ENCODE assay signal across 9 cellular contexts in the genomic region with DNA sequence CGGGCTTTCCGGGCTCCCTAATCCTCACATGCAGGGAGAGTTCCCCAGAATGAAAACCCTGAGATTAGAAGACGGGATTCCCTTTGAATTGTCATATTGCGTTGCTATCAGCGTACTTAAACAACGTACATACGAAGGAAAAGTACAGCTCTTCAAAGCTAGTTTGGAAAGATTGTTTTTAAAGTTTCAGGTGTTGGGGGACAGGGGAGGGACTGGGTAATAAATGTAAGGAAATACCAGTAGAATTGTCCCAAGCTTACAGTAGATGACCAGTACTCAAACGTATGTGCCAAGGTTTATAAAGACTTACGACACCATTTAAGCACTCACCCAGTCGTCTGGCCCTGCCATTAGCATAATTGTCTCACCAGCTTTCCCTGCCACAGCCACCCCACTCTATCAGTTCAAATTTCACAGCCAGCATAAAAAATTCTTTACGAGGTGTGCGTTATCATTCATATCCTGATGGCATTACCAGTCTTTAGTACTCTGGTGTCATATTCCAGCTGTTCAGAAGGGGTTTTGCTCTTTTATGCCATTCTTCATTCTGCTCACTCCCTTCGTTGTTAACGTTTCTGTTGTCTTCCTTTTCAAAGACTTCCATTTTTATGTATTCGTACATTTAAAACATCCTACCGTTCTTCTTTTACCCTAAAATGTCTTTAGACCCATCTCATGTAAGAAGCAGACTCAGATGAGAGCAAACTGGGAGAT. TPM values are rescaled to one million over a fixed set of nuclear protein-coding genes. Genes with fewer than 3 reads are reported as not detected.
DNase-seq lines count a peak whose midpoint lies in the region; ATAC-seq and TF ChIP-seq lines count a peak whose summit lies in the region.
"Had no signal": no experiment of that assay in that cellular context is flagged by ENCODE, and none has a peak within 500 bp of the region (broad histone marks: within the 10 kb centered on the region; RNA-seq: fewer than 3 reads in every experiment).

No MANE protein-coding gene starts in this region.

- H2AFZ ChIP-seq in mammary epithelial cell (ENCODE audit: low read depth, low read length) = peak overlapping the region; percentile 94

- TF ChIP-seq CTCF in AG04450 (IDR thresholded peaks at IDR 0.05; ENCODE audit: low read depth, low read length) (no peak), GM13977 (IDR thresholded peaks at IDR 0.05; ENCODE audit: extremely low read depth, insufficient read depth, missing control alignments) (no peak), mammary epithelial cell (conservative IDR thresholded peaks at IDR 0.05 in 1 of 2, IDR thresholded peaks at IDR 0.05 in 1 of 2; ENCODE audit: extremely low read depth in 1 of 2, insufficient read depth in 1 of 2, low read depth in 1 of 2, low read length in 2 of 2) (no peak), lower leg skin (IDR thresholded peaks at IDR 0.05) (no peak), upper lobe of left lung (IDR thresholded peaks at IDR 0.05) (no peak)

- WGBS in mammary epithelial cell (ENCODE audit: low coverage, missing lambda C conversion rate) = 18% methylated on average over 16 of the region's 16 CpGs
- WGBS in lower leg skin, 2 donors = 10 to 12% methylated on average over 16 of the region's 16 CpGs
- WGBS in upper lobe of left lung, 2 donors = 15 to 18% methylated on average over 16 of the region's 16 CpGs

- peaks cover 2% of the 10 kb centered on the region for H3K36me3 ChIP-seq in mammary epithelial cell (ENCODE audit: insufficient read depth, low read length)
- no peaks in the 10 kb centered on the region for H3K36me3 ChIP-seq in upper lobe of left lung

- H3K9me3 ChIP-seq in AG04450 (ENCODE audit: control insufficient read depth, insufficient read depth, low read length) = no peaks in the 10 kb centered on the region
- no peaks in the 10 kb centered on the region for H3K9me3 ChIP-seq in mammary epithelial cell (replicated peaks; ENCODE audit: insufficient read depth, low read length)
- no peaks in the 10 kb centered on the region for H3K9me3 ChIP-seq in upper lobe of left lung

- H3K9ac ChIP-seq in mammary epithelial cell (ENCODE audit: insufficient read depth, low read length) = peak overlapping the region; percentile 96

- H3K27ac ChIP-seq in AG04450 (ENCODE audit: low read depth, low read length) = peak overlapping the region; percentile 97
- H3K27ac ChIP-seq in mammary epithelial cell (ENCODE audit: insufficient read depth, low read depth, low read length) = peak overlapping the region; percentile 88
- H3K27ac ChIP-seq in upper lobe of left lung = peak overlapping the region; percentile 94 to 100 (median 96)

- intact Hi-C loops in mammary epithelial cell (cut with micrococcal nuclease) (loop anchor here (2.0 to 5.0 kb wide), 2 partner anchors 91 to 409 kb away; no protein-coding TSS in a partner anchor), lower leg skin (cut with DNase I; ENCODE audit: low total_unique reads) (no loop called here)

- peaks cover 16% of the 10 kb centered on the region for H3K4me1 ChIP-seq in mammary epithelial cell (ENCODE audit: insufficient read depth, low read length)
- H3K4me1 ChIP-seq in upper lobe of left lung = peaks cover 13 to 35% (median 28%) of the 10 kb centered on the region in 4 donors

- ATAC-seq in upper lobe of left lung (ENCODE audit: low FRiP score in 2 of 2) (peak in 1 of 2 donors; percentile 18), HG02885 (IDR thresholded peaks at IDR 0.05; ENCODE audit: poor library complexity, unreplicated experiment) (no peak)

- no peaks in the 10 kb centered on the region for H4K20me1 ChIP-seq in mammary epithelial cell (ENCODE audit: insufficient read depth, low read length)

- in situ Hi-C loops in GM13977 (cut with MboI; ENCODE audit: low pct_unique_long_range_greater_than_20kb, low sequenced_read_pairs, unreplicated experiment) (no loop called here), mammary epithelial cell (cut with MboI; ENCODE audit: low sequenced_read_pairs in 2 of 2) (no loop called here)

- peaks cover 35% of the 10 kb centered on the region for H3K79me2 ChIP-seq in mammary epithelial cell (ENCODE audit: insufficient read depth, low read length)

- CTCF ChIA-PET in AG04450 (lab: Charles Lee) = interaction anchor here (1.3 to 2.3 kb wide), 2 partner anchors 91 to 407 kb away, joined by 5 to 8 read pairs; no protein-coding TSS in a partner anchor
- CTCF ChIA-PET in mammary epithelial cell (lab: Charles Lee; ENCODE audit: low non-redundant PET) = no interaction called here

- no TSS peak for BruUV-seq in mammary epithelial cell (replicated peaks; lab: Mats Ljungman, UMichigan)

- H3K27me3 ChIP-seq in AG04450 (ENCODE audit: control insufficient read depth, insufficient read depth, low read length) = no peaks in the 10 kb centered on the region
- no peaks in the 10 kb centered on the region for H3K27me3 ChIP-seq in mammary epithelial cell (ENCODE audit: insufficient read depth, low read length)
- H3K27me3 ChIP-seq in upper lobe of left lung = no peaks in the 10 kb centered on the region

- DNase-seq in AG04450 (ENCODE audit: low read depth, low spot score) = no peak
- DNase-seq in GM13977 (ENCODE audit: low spot score) = peak; percentile 8
- DNase-seq in NOMO-1 (lab: John Stamatoyannopoulos, UW; ENCODE audit: unreplicated experiment in 2 of 2) = peak; percentile 72 to 73
- no peak for DNase-seq in mammary epithelial cell
- DNase-seq in lower leg skin (ENCODE audit: low spot score in 2 of 2) = no peak
- DNase-seq in upper lobe of left lung = peak in 1 of 2 donors; percentile 30
- no peak for DNase-seq in stimulated activated CD4-positive, alpha-beta T cell treated with anti-CD3 and anti-CD28 coated beads, Interleukin-2, amount 100 ng/mL, for 24 hours

- POLR2A ChIA-PET in AG04450 (lab: Yijun Ruan, JAX) = interaction anchor here (0.6 to 2.4 kb wide), 7 partner anchors 9 to 396 kb away, joined by 3 to 9 read pairs (median 5); a partner anchor contains a TSS

- no peak for TF ChIP-seq POLR2A in lower leg skin (IDR thresholded peaks at IDR 0.05)
- TF ChIP-seq POLR2A in upper lobe of left lung (IDR thresholded peaks at IDR 0.05) = no peak

- H3K4me3 ChIP-seq in AG04450 (ENCODE audit: low read depth, low read length) (peak overlapping the region; percentile 94), mammary epithelial cell (replicated peaks in 1 of 3; ENCODE audit: insufficient read depth in 1 of 3, low read depth in 2 of 3, low read length in 3 of 3) (peak overlapping the region; percentile 53 to 94 (median 94)), lower leg skin (ENCODE audit: low read depth, poor library complexity, severe bottlenecking) (peak overlapping the region; percentile 50), upper lobe of left lung (peak overlapping the region; percentile 8 to 97 (median 84))

- peak overlapping the region; percentile 94 for H3K4me2 ChIP-seq in mammary epithelial cell (ENCODE audit: insufficient read depth, low read depth, low read length)

- dilution Hi-C loops in mammary epithelial cell (cut with HindIII; ENCODE audit: low sequenced_read_pairs) = loop anchor here (5.0 to 10.0 kb wide), 4 partner anchors 39 to 86 kb away; no protein-coding TSS in a partner anchor

- TF ChIP-seq EP300 in upper lobe of left lung (IDR thresholded peaks at IDR 0.05) = no peak

RNA-seq across cellular contexts. Expression of a gene that starts 0.8 kb away (rescaled TPM):
- 141 and 203 TPM in 2 replicates for polyA plus RNA-seq in AG04450 (2011; rRNA removed)
- polyA minus RNA-seq in AG04450 (2011; rRNA and poly(A)+ RNA removed) = 94.1 and 123 TPM in 2 replicates
- 100 to 1,000 TPM; 155 to 203 TPM for total RNA-seq in mammary epithelial cell
- 94.4 TPM for polyA plus RNA-seq in mammary epithelial cell
- polyA minus RNA-seq in mammary epithelial cell = 107 TPM
- 100 to 1,000 TPM; 154 to 242 (median 190) TPM for total RNA-seq in lower leg skin
- total RNA-seq in upper lobe of left lung = 100 to 1,000 TPM; 140 to 731 (median 274) TPM

RNA-seq across cellular contexts. Expression of a gene that starts 55.4 kb away (rescaled TPM):
- 4.9 and 6.5 TPM in 2 replicates for polyA plus RNA-seq in AG04450 (2011; rRNA removed)
- polyA minus RNA-seq in AG04450 (2011; rRNA and poly(A)+ RNA removed) = 3.5 and 5.3 TPM in 2 replicates
- total RNA-seq in mammary epithelial cell = 10 to 100 TPM; 13.2 to 65.3 TPM
- 20.7 TPM for polyA plus RNA-seq in mammary epithelial cell
- 21.3 TPM for polyA minus RNA-seq in mammary epithelial cell
- 1 to 10 TPM in 1 of 4 donors, under 1 TPM in 3; 0.11 to 1.0 (median 0.18) TPM for total RNA-seq in lower leg skin
- under 1 TPM in 3 of 6 donors, not detected in 3; 0.13 to 0.46 (median 0.40) TPM for total RNA-seq in upper lobe of left lung
- total RNA-seq: subcutaneous adipose tissue had no signal

Comparison
In these comparisons a context has a peak if more than half of its experiments do, and no peak if none do; other contexts are left out.
1. DNase-seq: peak in GM13977 (single experiment) and NOMO-1 (2 of 2); none in AG04450 (single experiment), mammary epithelial cell (single experiment), lower leg skin (0 of 2) and stimulated activated CD4-positive, alpha-beta T cell treated with anti-CD3 and anti-CD28 coated beads, Interleukin-2, amount 100 ng/mL, for 24 hours (0 of 2).
2. RNA of a gene that starts 55.4 kb away (total RNA-seq): 13.2 to 65.3 TPM in mammary epithelial cell; 0.11 to 1.0 TPM in lower leg skin and 0.13 to 0.46 TPM in upper lobe of left lung; every median in the first group is over 4 times any median in the second.
3. Peak in every context shown above with its lines, with median percentiles within 50 percentile points of each other: H3K27ac ChIP-seq and H3K4me3 ChIP-seq.